1 cellular context compared by ENCODE assay signal in genomic region chr12:120381752-120382419, GRCh38.
TF ChIP-seq lines count a peak whose summit lies in the region.

No MANE protein-coding gene starts in this region.

TF ChIP-seq in K562, 482 proteins besides CTCF, POLR2A, EP300 and RAD21 (continued from another document and continues in another):
- no peak for TF ChIP-seq ZNF277 (CRISPR knock-in tag; IDR thresholded peaks at IDR 0.05; ENCODE audit: borderline replicate concordance)
- TF ChIP-seq HNRNPH1 (optimal IDR thresholded peaks at IDR 0.05; ENCODE audit: low read depth, low read length), result no peak
- 0 out of 2 replicates have a peak, but pooled peaks have one; percentile 52 for TF ChIP-seq LEF1 (IDR thresholded peaks at IDR 0.05)
- no peak for TF ChIP-seq ID3 (CRISPR knock-in tag; IDR thresholded peaks at IDR 0.05)
- TF ChIP-seq ID3 (tag; IDR thresholded peaks at IDR 0.05), result no peak
- no peak for TF ChIP-seq ZNF764 (CRISPR knock-in tag; IDR thresholded peaks at IDR 0.05; ENCODE audit: low read depth)
- no peak for TF ChIP-seq ZNF407 (IDR thresholded peaks at IDR 0.05; ENCODE audit: low read depth)
- peak; percentile 69 for TF ChIP-seq STAT5A (IDR thresholded peaks at IDR 0.05; ENCODE audit: borderline replicate concordance, low read length)
- TF ChIP-seq ATF3 (IDR thresholded peaks at IDR 0.05), result peak; percentile 81
- TF ChIP-seq ATF3 (CRISPR knock-in tag; conservative IDR thresholded peaks at IDR 0.05), result 0 out of 2 replicates have a peak, but pooled peaks have one; percentile 47
- peak; percentile 60; the same call in 1 of the 2 replicates for TF ChIP-seq MTA2 (IDR thresholded peaks at IDR 0.05; ENCODE audit: low read depth)
- TF ChIP-seq E2F1 (CRISPR knock-in tag; IDR thresholded peaks at IDR 0.05), result no peak
- no peak for TF ChIP-seq FOXM1 (IDR thresholded peaks at IDR 0.05; ENCODE audit: low read depth)
- TF ChIP-seq FOXM1 (CRISPR knock-in tag; IDR thresholded peaks at IDR 0.05; ENCODE audit: low read depth), result no peak
- TF ChIP-seq RBM25 (IDR thresholded peaks at IDR 0.05; ENCODE audit: low read depth, low read length, severe bottlenecking), result no peak
- no peak for TF ChIP-seq HDAC3 (IDR thresholded peaks at IDR 0.05; ENCODE audit: borderline replicate concordance, partially characterized antibody)
- TF ChIP-seq TRIM25 (IDR thresholded peaks at IDR 0.05; ENCODE audit: borderline replicate concordance), result no peak
- TF ChIP-seq BCL6 (CRISPR knock-in tag; IDR thresholded peaks at IDR 0.05), result no peak
- no peak for TF ChIP-seq SLC30A9 (CRISPR knock-in tag; IDR thresholded peaks at IDR 0.05)
- no peak for TF ChIP-seq ETV6 (IDR thresholded peaks at IDR 0.05; ENCODE audit: borderline replicate concordance in 1 of 2, low read depth in 2 of 2, low read length in 1 of 2)
- TF ChIP-seq ETV6 (CRISPR knock-in tag; IDR thresholded peaks at IDR 0.05; ENCODE audit: borderline replicate concordance), result no peak
- TF ChIP-seq CHD7 (IDR thresholded peaks at IDR 0.05; ENCODE audit: low read depth, low read length), result no peak
- TF ChIP-seq KLF1 (tag; IDR thresholded peaks at IDR 0.05), result no peak
- TF ChIP-seq TEAD1 (CRISPR knock-in tag; IDR thresholded peaks at IDR 0.05), result peak in 1 of 2 experiments; percentile 61; a peak in 1 of 4 replicates
- no peak for TF ChIP-seq MTF1 (CRISPR knock-in tag; IDR thresholded peaks at IDR 0.05; ENCODE audit: borderline replicate concordance)
- TF ChIP-seq TRIM28 (IDR thresholded peaks at IDR 0.05), result no peak
- TF ChIP-seq TCF3 (CRISPR knock-in tag; IDR thresholded peaks at IDR 0.05), result peak; percentile 86
- no peak for TF ChIP-seq GTF2A2 (tag; IDR thresholded peaks at IDR 0.05)
- TF ChIP-seq NCOA1 (IDR thresholded peaks at IDR 0.05; ENCODE audit: low read depth), result no peak
